25 cellular contexts compared by ENCODE assay signal in genomic region chr12:51443573-51443972, GRCh38.
"Had no signal": no experiment of that assay in that cellular context is flagged by ENCODE, and none has a peak within 500 bp of the region (broad histone marks: within the 10 kb centered on the region; RNA-seq: fewer than 3 reads in every experiment).

No MANE protein-coding gene starts in this region.

- FAIRE-seq: colon, endometrium, keratinocyte had no signal

- H3K27me3 ChIP-seq: left lung had no signal

- H3K27ac ChIP-seq: coronary artery, epithelial cell of prostate, esophagus squamous epithelium, gastrocnemius medialis, heart right ventricle, left lung had no signal

- DNase-seq: dermis blood vessel endothelial cell; effector CD8-positive, alpha-beta T cell; effector memory CD8-positive, alpha-beta T cell; endodermal cell; erythroblast; esophagus squamous epithelium; foreskin fibroblast; foreskin melanocyte; gastrocnemius medialis; glutamatergic neuron; head of caudate nucleus; heart right ventricle; hypothalamus; immature natural killer cell; left cardiac atrium; left lung; left ventricle myocardium superior; mammary epithelial cell; naive thymus-derived CD4-positive, alpha-beta T cell had no signal

- H3K4me3 ChIP-seq: coronary artery, esophagus squamous epithelium, gastrocnemius medialis, heart right ventricle, left lung, lung had no signal
